Comparison of ENCODE assay signal across 2 cellular contexts in the genomic region with DNA sequence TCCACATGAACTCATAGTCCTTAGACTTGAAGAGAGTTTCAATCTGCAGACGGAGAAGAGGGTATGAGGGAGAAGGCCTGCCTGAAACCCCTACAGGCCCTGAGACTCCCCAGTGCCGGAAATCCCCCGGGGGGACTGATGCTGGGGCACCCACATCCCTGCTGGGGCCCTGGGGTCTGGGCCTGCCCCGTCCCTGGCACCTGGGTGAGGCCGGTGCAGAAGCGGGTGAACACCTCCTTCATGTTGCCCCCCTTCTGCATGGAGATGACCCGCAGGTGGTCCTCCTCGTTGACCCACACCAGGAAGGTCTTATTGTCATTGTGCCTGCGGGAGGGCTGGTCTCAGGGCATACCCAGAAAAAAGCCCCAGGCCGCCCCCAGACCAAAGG.
TF ChIP-seq lines count a peak whose summit lies in the region.

No MANE protein-coding gene starts in this region.

TF ChIP-seq in A549, 52 proteins besides CTCF, POLR2A, EP300 and RAD21 (continued from another document):
- TF ChIP-seq FOSL2 (IDR thresholded peaks at IDR 0.05) (no peak), FOSL2 (CRISPR knock-in tag; IDR thresholded peaks at IDR 0.05) (no peak), KDM5A (IDR thresholded peaks at IDR 0.05) (no peak), EHF (CRISPR knock-in tag; IDR thresholded peaks at IDR 0.05) (no peak), ZNF302 (CRISPR knock-in tag; IDR thresholded peaks at IDR 0.05) (no peak), CHD2 (IDR thresholded peaks at IDR 0.05; ENCODE audit: low read length, partially characterized antibody) (no peak), BHLHE40 (IDR thresholded peaks at IDR 0.05; ENCODE audit: low read depth, low read length) (no peak), NR3C1 (IDR thresholded peaks at IDR 0.05) (no peak), NFE2L2 (conservative IDR thresholded peaks at IDR 0.05; ENCODE audit: low read length) (no peak)
- TF ChIP-seq, protein P1, sequence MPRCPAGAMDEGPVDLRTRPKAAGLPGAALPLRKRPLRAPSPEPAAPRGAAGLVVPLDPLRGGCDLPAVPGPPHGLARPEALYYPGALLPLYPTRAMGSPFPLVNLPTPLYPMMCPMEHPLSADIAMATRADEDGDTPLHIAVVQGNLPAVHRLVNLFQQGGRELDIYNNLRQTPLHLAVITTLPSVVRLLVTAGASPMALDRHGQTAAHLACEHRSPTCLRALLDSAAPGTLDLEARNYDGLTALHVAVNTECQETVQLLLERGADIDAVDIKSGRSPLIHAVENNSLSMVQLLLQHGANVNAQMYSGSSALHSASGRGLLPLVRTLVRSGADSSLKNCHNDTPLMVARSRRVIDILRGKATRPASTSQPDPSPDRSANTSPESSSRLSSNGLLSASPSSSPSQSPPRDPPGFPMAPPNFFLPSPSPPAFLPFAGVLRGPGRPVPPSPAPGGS (IDR thresholded peaks at IDR 0.05) = no peak
- TF ChIP-seq, protein P2, sequence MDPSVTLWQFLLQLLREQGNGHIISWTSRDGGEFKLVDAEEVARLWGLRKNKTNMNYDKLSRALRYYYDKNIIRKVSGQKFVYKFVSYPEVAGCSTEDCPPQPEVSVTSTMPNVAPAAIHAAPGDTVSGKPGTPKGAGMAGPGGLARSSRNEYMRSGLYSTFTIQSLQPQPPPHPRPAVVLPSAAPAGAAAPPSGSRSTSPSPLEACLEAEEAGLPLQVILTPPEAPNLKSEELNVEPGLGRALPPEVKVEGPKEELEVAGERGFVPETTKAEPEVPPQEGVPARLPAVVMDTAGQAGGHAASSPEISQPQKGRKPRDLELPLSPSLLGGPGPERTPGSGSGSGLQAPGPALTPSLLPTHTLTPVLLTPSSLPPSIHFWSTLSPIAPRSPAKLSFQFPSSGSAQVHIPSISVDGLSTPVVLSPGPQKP (IDR thresholded peaks at IDR 0.05; ENCODE audit: low read depth, low read length) = no peak
- TF ChIP-seq, protein P3, sequence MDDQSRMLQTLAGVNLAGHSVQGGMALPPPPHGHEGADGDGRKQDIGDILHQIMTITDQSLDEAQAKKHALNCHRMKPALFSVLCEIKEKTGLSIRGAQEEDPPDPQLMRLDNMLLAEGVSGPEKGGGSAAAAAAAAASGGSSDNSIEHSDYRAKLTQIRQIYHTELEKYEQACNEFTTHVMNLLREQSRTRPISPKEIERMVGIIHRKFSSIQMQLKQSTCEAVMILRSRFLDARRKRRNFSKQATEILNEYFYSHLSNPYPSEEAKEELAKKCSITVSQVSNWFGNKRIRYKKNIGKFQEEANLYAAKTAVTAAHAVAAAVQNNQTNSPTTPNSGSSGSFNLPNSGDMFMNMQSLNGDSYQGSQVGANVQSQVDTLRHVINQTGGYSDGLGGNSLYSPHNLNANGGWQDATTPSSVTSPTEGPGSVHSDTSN (IDR thresholded peaks at IDR 0.05) = no peak

TF ChIP-seq in neural cell, 6 proteins besides CTCF, POLR2A, EP300 and RAD21 (continued from another document):
- TF ChIP-seq, protein P4, sequence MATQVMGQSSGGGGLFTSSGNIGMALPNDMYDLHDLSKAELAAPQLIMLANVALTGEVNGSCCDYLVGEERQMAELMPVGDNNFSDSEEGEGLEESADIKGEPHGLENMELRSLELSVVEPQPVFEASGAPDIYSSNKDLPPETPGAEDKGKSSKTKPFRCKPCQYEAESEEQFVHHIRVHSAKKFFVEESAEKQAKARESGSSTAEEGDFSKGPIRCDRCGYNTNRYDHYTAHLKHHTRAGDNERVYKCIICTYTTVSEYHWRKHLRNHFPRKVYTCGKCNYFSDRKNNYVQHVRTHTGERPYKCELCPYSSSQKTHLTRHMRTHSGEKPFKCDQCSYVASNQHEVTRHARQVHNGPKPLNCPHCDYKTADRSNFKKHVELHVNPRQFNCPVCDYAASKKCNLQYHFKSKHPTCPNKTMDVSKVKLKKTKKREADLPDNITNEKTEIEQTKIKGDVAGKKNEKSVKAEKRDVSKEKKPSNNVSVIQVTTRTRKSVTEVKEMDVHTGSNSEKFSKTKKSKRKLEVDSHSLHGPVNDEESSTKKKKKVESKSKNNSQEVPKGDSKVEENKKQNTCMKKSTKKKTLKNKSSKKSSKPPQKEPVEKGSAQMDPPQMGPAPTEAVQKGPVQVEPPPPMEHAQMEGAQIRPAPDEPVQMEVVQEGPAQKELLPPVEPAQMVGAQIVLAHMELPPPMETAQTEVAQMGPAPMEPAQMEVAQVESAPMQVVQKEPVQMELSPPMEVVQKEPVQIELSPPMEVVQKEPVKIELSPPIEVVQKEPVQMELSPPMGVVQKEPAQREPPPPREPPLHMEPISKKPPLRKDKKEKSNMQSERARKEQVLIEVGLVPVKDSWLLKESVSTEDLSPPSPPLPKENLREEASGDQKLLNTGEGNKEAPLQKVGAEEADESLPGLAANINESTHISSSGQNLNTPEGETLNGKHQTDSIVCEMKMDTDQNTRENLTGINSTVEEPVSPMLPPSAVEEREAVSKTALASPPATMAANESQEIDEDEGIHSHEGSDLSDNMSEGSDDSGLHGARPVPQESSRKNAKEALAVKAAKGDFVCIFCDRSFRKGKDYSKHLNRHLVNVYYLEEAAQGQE (IDR thresholded peaks at IDR 0.05; ENCODE audit: borderline replicate concordance) = no peak
- TF ChIP-seq POLR2AphosphoS5 (IDR thresholded peaks at IDR 0.05) (no peak), SMC3 (conservative IDR thresholded peaks at IDR 0.05; ENCODE audit: poor library complexity) (no peak), TAF1 (IDR thresholded peaks at IDR 0.05; ENCODE audit: low read depth) (no peak), EZH2 (IDR thresholded peaks at IDR 0.05; ENCODE audit: borderline replicate concordance, insufficient read depth, low read length, poor library complexity, severe bottlenecking) (no peak)
